Comparison of ENCODE assay signal across 1 cellular context in genomic region chr6:90227165-90227564, GRCh38.
TF ChIP-seq lines count a peak whose summit lies in the region.

No MANE protein-coding gene starts in this region.

TF ChIP-seq in IMR-90, 13 proteins besides CTCF, POLR2A, EP300 and RAD21 (continued from another document):
- TF ChIP-seq USF2 (IDR thresholded peaks at IDR 0.05; ENCODE audit: low read depth, low read length) (no peak), CHD1 (IDR thresholded peaks at IDR 0.05; ENCODE audit: low read depth, low read length) (no peak), RFX5 (IDR thresholded peaks at IDR 0.05; ENCODE audit: low read depth, low read length) (no peak)
TF ChIP-seq in IMR-90: peak in this region for 0.
